In the genomic region with DNA sequence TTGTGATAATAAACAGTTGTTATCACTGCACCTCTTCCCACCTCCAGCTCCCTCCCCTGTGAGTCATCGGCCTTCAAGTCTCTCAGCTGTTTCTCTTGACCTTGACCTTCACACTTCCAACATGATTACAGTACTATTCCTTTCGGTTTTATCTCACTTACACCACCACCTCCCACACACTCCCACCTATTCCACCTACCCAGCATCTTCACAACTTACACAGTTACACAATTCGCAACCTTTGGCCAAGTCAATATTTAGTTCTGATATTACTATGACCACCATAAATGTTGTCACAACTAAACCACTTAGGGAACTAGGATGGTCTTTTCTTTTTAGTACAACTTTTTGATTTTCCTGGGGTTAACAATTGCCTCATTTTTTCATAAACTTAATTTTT, we compare ENCODE assay signal across 11 cellular contexts.
DNase-seq lines count a peak whose midpoint lies in the region; ATAC-seq and TF ChIP-seq lines count a peak whose summit lies in the region.
"Had no signal": no experiment of that assay in that cellular context is flagged by ENCODE, and none has a peak within 500 bp of the region (broad histone marks: within the 10 kb centered on the region; RNA-seq: fewer than 3 reads in every experiment).

No MANE protein-coding gene starts in this region.

- WGBS in esophagus squamous epithelium, 2 donors: 46 to 48% methylated on average over 3 of the region's 3 CpGs

- H4K20me1 ChIP-seq in PC-3 (ENCODE audit: low read length): no peaks in the 10 kb centered on the region

- H3K9me2 ChIP-seq in PC-3 (replicated peaks; ENCODE audit: low read length): no peaks in the 10 kb centered on the region

- H3K27me3 ChIP-seq in PC-3 (ENCODE audit: low read length) (no peaks in the 10 kb centered on the region), esophagus squamous epithelium (peaks cover 0 to 10% (median 0%) of the 10 kb centered on the region in 4 donors)
- H3K27me3 ChIP-seq: vagina had no signal

- H3K4me2 ChIP-seq in PC-3 (ENCODE audit: low read length): peak overlapping the region; percentile 65; the same call in 1 of the 2 replicates
- H3K4me2 ChIP-seq: neural progenitor cell had no signal

- POLR2A ChIA-PET in activated CD8-positive, alpha-beta T cell treated with anti-CD3 and anti-CD28 coated beads for 36 hours (lab: Charles Lee): no interaction called here
- POLR2A ChIA-PET in activated CD8-positive, alpha-beta T cell treated with anti-CD3 and anti-CD28 coated beads, Interleukin-2, amount 10 ng/mL, durations not matched to agents 7 days and 5 days (lab: Charles Lee): no interaction called here
- POLR2A ChIA-PET in PC-3 (lab: Charles Lee; ENCODE audit: unreplicated experiment): no interaction called here

- no peaks in the 10 kb centered on the region for H3K36me3 ChIP-seq in PC-3 (ENCODE audit: low read depth, low read length)
- no peaks in the 10 kb centered on the region for H3K36me3 ChIP-seq in esophagus squamous epithelium
- H3K36me3 ChIP-seq: neural progenitor cell, vagina had no signal

- no peak for TF ChIP-seq CTCF in activated CD8-positive, alpha-beta T cell treated with anti-CD3 and anti-CD28 coated beads for 36 hours (IDR thresholded peaks at IDR 0.05)
- TF ChIP-seq CTCF in PC-3 (conservative IDR thresholded peaks at IDR 0.05; ENCODE audit: low read depth, low read length) (no peak), esophagus squamous epithelium (IDR thresholded peaks at IDR 0.05) (no peak)

- H3K4me1 ChIP-seq in PC-3 (ENCODE audit: insufficient read depth, low read length): peaks cover 52% of the 10 kb centered on the region
- peaks cover 14 to 84% (median 18%) of the 10 kb centered on the region in 3 donors for H3K4me1 ChIP-seq in esophagus squamous epithelium

- no peak for TF ChIP-seq POLR2A in esophagus squamous epithelium (IDR thresholded peaks at IDR 0.05)

- peaks cover 4% of the 10 kb centered on the region for H3K9me3 Mint-ChIP-seq in activated CD8-positive, alpha-beta T cell treated with anti-CD3 and anti-CD28 coated beads for 36 hours
- H3K9me3 Mint-ChIP-seq in activated CD8-positive, alpha-beta T cell treated with anti-CD3 and anti-CD28 coated beads, Interleukin-2, amount 10 ng/mL, durations not matched to agents 7 days and 5 days (ENCODE audit: insufficient read depth): no peaks in the 10 kb centered on the region

- H3K27ac Mint-ChIP-seq in activated CD8-positive, alpha-beta T cell treated with anti-CD3 and anti-CD28 coated beads for 36 hours: no peak overlapping the region
- H3K27ac Mint-ChIP-seq in activated CD8-positive, alpha-beta T cell treated with anti-CD3 and anti-CD28 coated beads, Interleukin-2, amount 10 ng/mL, durations not matched to agents 7 days and 5 days: no peak overlapping the region
- H3K27ac Mint-ChIP-seq: B cell, neural progenitor cell had no signal

- CTCF ChIA-PET in activated CD8-positive, alpha-beta T cell treated with anti-CD3 and anti-CD28 coated beads for 36 hours (lab: Charles Lee): no interaction called here
- CTCF ChIA-PET in activated CD8-positive, alpha-beta T cell treated with anti-CD3 and anti-CD28 coated beads, Interleukin-2, amount 10 ng/mL, durations not matched to agents 7 days and 5 days (lab: Charles Lee): no interaction called here
- CTCF ChIA-PET in PC-3 (lab: Charles Lee): interaction anchor here (0.7 kb wide), 1 partner anchor 1055 kb away, joined by 3 read pairs; no protein-coding TSS in a partner anchor

- H3K36me3 Mint-ChIP-seq in activated CD8-positive, alpha-beta T cell treated with anti-CD3 and anti-CD28 coated beads for 36 hours (ENCODE audit: low read depth): no peaks in the 10 kb centered on the region
- H3K36me3 Mint-ChIP-seq in activated CD8-positive, alpha-beta T cell treated with anti-CD3 and anti-CD28 coated beads, Interleukin-2, amount 10 ng/mL, durations not matched to agents 7 days and 5 days (ENCODE audit: low read depth): no peaks in the 10 kb centered on the region
- H3K36me3 Mint-ChIP-seq: neural progenitor cell had no signal

- intact Hi-C loops in activated CD8-positive, alpha-beta T cell treated with anti-CD3 and anti-CD28 coated beads for 36 hours (cut with micrococcal nuclease): no loop called here
- intact Hi-C loops in PC-3 (cut with micrococcal nuclease): no loop called here
- intact Hi-C loops in esophagus squamous epithelium (cut with DNase I): no loop called here

- peak overlapping the region; percentile 60 for H3K9ac ChIP-seq in PC-3 (ENCODE audit: low read length)
- H3K9ac ChIP-seq: neural progenitor cell had no signal

- no TSS peak for BruUV-seq in PC-3 (replicated peaks; lab: Mats Ljungman, UMichigan)

- H3K79me2 ChIP-seq in PC-3 (ENCODE audit: low read length): 0 out of 2 replicates have a peak, but pooled peaks cover 4% of the 10 kb centered on the region

- H3K27me3 Mint-ChIP-seq in activated CD8-positive, alpha-beta T cell treated with anti-CD3 and anti-CD28 coated beads for 36 hours: peaks cover 18% of the 10 kb centered on the region
- H3K27me3 Mint-ChIP-seq in activated CD8-positive, alpha-beta T cell treated with anti-CD3 and anti-CD28 coated beads, Interleukin-2, amount 10 ng/mL, durations not matched to agents 7 days and 5 days (ENCODE audit: low read depth): peaks cover 17% of the 10 kb centered on the region

- H3K27ac ChIP-seq in PC-3 (ENCODE audit: low read length): peak overlapping the region; percentile 97
- H3K27ac ChIP-seq in esophagus squamous epithelium: peak overlapping the region; percentile 28 to 89 (median 78)
- H3K27ac ChIP-seq: neural progenitor cell, vagina had no signal

- H3K4me1 Mint-ChIP-seq in activated CD8-positive, alpha-beta T cell treated with anti-CD3 and anti-CD28 coated beads for 36 hours (ENCODE audit: low read depth): peaks cover 10% of the 10 kb centered on the region
- H3K4me1 Mint-ChIP-seq in activated CD8-positive, alpha-beta T cell treated with anti-CD3 and anti-CD28 coated beads, Interleukin-2, amount 10 ng/mL, durations not matched to agents 7 days and 5 days (ENCODE audit: low read depth): peaks cover 7% of the 10 kb centered on the region
- H3K4me1 Mint-ChIP-seq: B cell had no signal

- ATAC-seq in activated CD8-positive, alpha-beta T cell treated with anti-CD3 and anti-CD28 coated beads for 36 hours: peak; percentile 20
- ATAC-seq in activated CD8-positive, alpha-beta T cell treated with anti-CD3 and anti-CD28 coated beads, Interleukin-2, amount 10 ng/mL, durations not matched to agents 7 days and 5 days: no peak
- ATAC-seq in PC-3: no peak
- no peak for ATAC-seq in GM18517 (IDR thresholded peaks at IDR 0.05; ENCODE audit: unreplicated experiment)
- no peak for ATAC-seq in HG03095 (IDR thresholded peaks at IDR 0.05; ENCODE audit: unreplicated experiment)

- H3K9me3 ChIP-seq in PC-3 (ENCODE audit: low read length) (no peaks in the 10 kb centered on the region), esophagus squamous epithelium (no peaks in the 10 kb centered on the region)
- H3K9me3 ChIP-seq: vagina had no signal

- no peak overlapping the region for H3K4me3 ChIP-seq in PC-3 (ENCODE audit: low read length)
- no peak overlapping the region for H3K4me3 ChIP-seq in esophagus squamous epithelium
- H3K4me3 ChIP-seq: neural progenitor cell, vagina had no signal

- no peaks in the 10 kb centered on the region for H3F3A ChIP-seq in PC-3 (ENCODE audit: low read length, unreplicated experiment)

- DNase-seq in activated CD8-positive, alpha-beta T cell treated with anti-CD3 and anti-CD28 coated beads for 36 hours: peak; percentile 53
- DNase-seq in activated CD8-positive, alpha-beta T cell treated with anti-CD3 and anti-CD28 coated beads, Interleukin-2, amount 10 ng/mL, durations not matched to agents 7 days and 5 days: no peak
- DNase-seq in PC-3 (no peak), esophagus squamous epithelium (lab: John Stamatoyannopoulos, UW) (no peak), foreskin melanocyte (no peak)
- peak; percentile 8 for DNase-seq in stimulated activated CD4-positive, alpha-beta T cell treated with anti-CD3 and anti-CD28 coated beads, Interleukin-4, amount 100 ng/mL, for 24 hours

- no peak overlapping the region for H2AFZ ChIP-seq in PC-3 (ENCODE audit: low read length)
- H2AFZ ChIP-seq: neural progenitor cell had no signal

- H3K4me3 Mint-ChIP-seq in activated CD8-positive, alpha-beta T cell treated with anti-CD3 and anti-CD28 coated beads for 36 hours: no peak overlapping the region
- H3K4me3 Mint-ChIP-seq in activated CD8-positive, alpha-beta T cell treated with anti-CD3 and anti-CD28 coated beads, Interleukin-2, amount 10 ng/mL, durations not matched to agents 7 days and 5 days: no peak overlapping the region
- H3K4me3 Mint-ChIP-seq: B cell, neural progenitor cell had no signal

Comparison
In these comparisons a context has a peak if more than half of its experiments do, and no peak if none do; other contexts are left out.
1. DNase-seq: peak in activated CD8-positive, alpha-beta T cell treated with anti-CD3 and anti-CD28 coated beads for 36 hours (single experiment) and stimulated activated CD4-positive, alpha-beta T cell treated with anti-CD3 and anti-CD28 coated beads, Interleukin-4, amount 100 ng/mL, for 24 hours (single experiment); none in activated CD8-positive, alpha-beta T cell treated with anti-CD3 and anti-CD28 coated beads, Interleukin-2, amount 10 ng/mL, durations not matched to agents 7 days and 5 days (single experiment), PC-3 (single experiment), esophagus squamous epithelium (single experiment) and foreskin melanocyte (single experiment).